ENCODE assay signal across 14 cellular contexts in the genomic region with DNA sequence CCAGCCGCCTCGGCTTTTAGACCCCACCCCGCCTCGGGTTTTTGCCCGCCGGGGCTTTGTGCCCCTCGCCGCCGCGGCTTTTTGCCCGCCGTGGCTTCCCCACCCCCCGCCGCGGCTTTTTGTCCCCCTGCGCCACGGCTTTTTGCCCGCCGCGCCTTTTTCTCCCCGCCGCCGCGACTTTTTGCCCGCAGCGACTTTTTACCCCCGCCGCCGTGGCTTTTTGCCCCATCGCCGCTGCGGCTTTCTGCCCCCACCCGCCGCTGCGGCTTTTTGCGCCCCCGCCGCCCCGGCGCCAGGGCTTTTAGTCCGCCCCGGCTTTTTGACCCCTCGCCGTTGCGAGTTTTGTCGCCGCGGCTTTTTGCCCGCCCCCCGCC.
A peak's percentile ranks its signal among the peaks of the same experiment; 100 is the strongest.
DNase-seq lines count a peak whose midpoint lies in the region; ATAC-seq, FAIRE-seq and TF ChIP-seq lines count a peak whose summit lies in the region.
"Had no signal": no experiment of that assay in that cellular context is flagged by ENCODE, and none has a peak within 500 bp of the region (broad histone marks: within the 10 kb centered on the region; RNA-seq: fewer than 3 reads in every experiment).

No MANE protein-coding gene starts in this region.

- no peak for FAIRE-seq in urothelium cell line (lab: Jason Lieb, UNC)
- FAIRE-seq: HTR-8/SVneo had no signal

- H3K27me3 ChIP-seq in left ventricle myocardium inferior (ENCODE audit: low read depth): peaks cover 22% of the 10 kb centered on the region
- H3K27me3 ChIP-seq in WERI-Rb-1 (ENCODE audit: insufficient read depth, low read depth, severe bottlenecking): peaks cover 3% of the 10 kb centered on the region

- H3K4me1 ChIP-seq in left ventricle myocardium inferior: peaks cover 5% of the 10 kb centered on the region
- H3K4me1 ChIP-seq: BLaER1 treated with 17β-estradiol and CSF1 and Interleukin-3, amounts not matched to agents 10 nM and 100 nM had no signal

- intact Hi-C loops in left ventricle myocardium inferior (cut with micrococcal nuclease): no loop called here
- intact Hi-C loops in cardiac septum (cut with DNase I): no loop called here

- DNase-seq in left ventricle myocardium inferior: peak; percentile 5
- DNase-seq in cardiac septum (ENCODE audit: low spot score): no peak
- DNase-seq in WERI-Rb-1: peak; percentile 8
- peak; percentile 0 for DNase-seq in left kidney (ENCODE audit: low read depth, low spot score)
- DNase-seq in urothelium cell line (ENCODE audit: low spot score): peak; percentile 2
- DNase-seq in anterior cingulate cortex (lab: John Stamatoyannopoulos, UW): no peak
- DNase-seq: activated CD4-positive, alpha-beta T cell treated with anti-CD3 and anti-CD28 coated beads for 4 hours; NCI-H1105 treated with DMSO at 0.1 percent for 48 hours; NCI-H82; SW 1271 had no signal

- peak overlapping the region; percentile 61 for H3K4me3 ChIP-seq in left ventricle myocardium inferior
- H3K4me3 ChIP-seq in WERI-Rb-1 (ENCODE audit: low read depth, low read length): peak overlapping the region; percentile 49

- H3K9me3 ChIP-seq in left ventricle myocardium inferior (replicated peaks): no peaks in the 10 kb centered on the region
- H3K9me3 ChIP-seq in WERI-Rb-1 (ENCODE audit: severe bottlenecking): no peaks in the 10 kb centered on the region
- H3K9me3 ChIP-seq: BLaER1 treated with 17β-estradiol and CSF1 and Interleukin-3, amounts not matched to agents 10 nM and 100 nM had no signal

- TF ChIP-seq CTCF in left ventricle myocardium inferior (IDR thresholded peaks at IDR 0.05; ENCODE audit: borderline replicate concordance) (no peak), WERI-Rb-1 (IDR thresholded peaks at IDR 0.05; ENCODE audit: low read depth, low read length) (no peak)

- H3K27ac ChIP-seq in left ventricle myocardium inferior (replicated peaks): no peak overlapping the region
- no peak overlapping the region for H3K27ac ChIP-seq in WERI-Rb-1
- H3K27ac ChIP-seq: BLaER1 treated with 17β-estradiol and CSF1 and Interleukin-3, amounts not matched to agents 10 nM and 100 nM had no signal

- H3K36me3 ChIP-seq in left ventricle myocardium inferior (no peaks in the 10 kb centered on the region), WERI-Rb-1 (no peaks in the 10 kb centered on the region)
- H3K36me3 ChIP-seq: BLaER1 treated with 17β-estradiol and CSF1 and Interleukin-3, amounts not matched to agents 10 nM and 100 nM had no signal

- no peak for ATAC-seq in HG02588 (IDR thresholded peaks at IDR 0.05; ENCODE audit: unreplicated experiment)
- ATAC-seq in GM18907 (IDR thresholded peaks at IDR 0.05; ENCODE audit: unreplicated experiment): no peak

Comparison
In these comparisons a context has a peak if more than half of its experiments do, and no peak if none do; other contexts are left out.
1. DNase-seq: peak in left ventricle myocardium inferior (single experiment), WERI-Rb-1 (single experiment), left kidney (single experiment) and urothelium cell line (single experiment); none in cardiac septum (single experiment) and anterior cingulate cortex (0 of 58).